ENCODE assay signal across 1 cellular context in genomic region chr17:41692722-41693521, GRCh38.
TF ChIP-seq lines count a peak whose summit lies in the region.

No MANE protein-coding gene starts in this region.

TF ChIP-seq in HepG2, 621 proteins besides CTCF, POLR2A, EP300 and RAD21 (continued from another document and continues in another):
- TF ChIP-seq CSRNP2 (CRISPR knock-in tag; conservative IDR thresholded peaks at IDR 0.05; ENCODE audit: low read depth) = no peak
- TF ChIP-seq ZNF646 (CRISPR knock-in tag; IDR thresholded peaks at IDR 0.05) = no peak
- TF ChIP-seq, protein P1, sequence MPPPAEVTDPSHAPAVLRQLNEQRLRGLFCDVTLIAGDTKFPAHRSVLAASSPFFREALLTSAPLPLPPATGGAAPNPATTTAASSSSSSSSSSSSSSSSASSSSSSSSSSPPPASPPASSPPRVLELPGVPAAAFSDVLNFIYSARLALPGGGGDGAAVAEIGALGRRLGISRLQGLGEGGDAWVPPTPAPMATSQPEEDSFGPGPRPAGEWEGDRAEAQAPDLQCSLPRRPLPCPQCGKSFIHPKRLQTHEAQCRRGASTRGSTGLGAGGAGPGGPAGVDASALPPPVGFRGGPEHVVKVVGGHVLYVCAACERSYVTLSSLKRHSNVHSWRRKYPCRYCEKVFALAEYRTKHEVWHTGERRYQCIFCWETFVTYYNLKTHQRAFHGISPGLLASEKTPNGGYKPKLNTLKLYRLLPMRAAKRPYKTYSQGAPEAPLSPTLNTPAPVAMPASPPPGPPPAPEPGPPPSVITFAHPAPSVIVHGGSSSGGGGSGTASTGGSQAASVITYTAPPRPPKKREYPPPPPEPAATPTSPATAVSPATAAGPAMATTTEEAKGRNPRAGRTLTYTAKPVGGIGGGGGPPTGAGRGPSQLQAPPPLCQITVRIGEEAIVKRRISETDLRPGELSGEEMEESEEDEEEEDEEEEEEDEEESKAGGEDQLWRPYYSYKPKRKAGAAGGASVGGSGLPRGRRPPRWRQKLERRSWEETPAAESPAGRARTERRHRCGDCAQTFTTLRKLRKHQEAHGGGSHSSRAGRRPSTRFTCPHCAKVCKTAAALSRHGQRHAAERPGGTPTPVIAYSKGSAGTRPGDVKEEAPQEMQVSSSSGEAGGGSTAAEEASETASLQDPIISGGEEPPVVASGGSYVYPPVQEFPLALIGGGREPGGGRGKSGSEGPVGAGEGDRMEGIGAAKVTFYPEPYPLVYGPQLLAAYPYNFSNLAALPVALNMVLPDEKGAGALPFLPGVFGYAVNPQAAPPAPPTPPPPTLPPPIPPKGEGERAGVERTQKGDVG (CRISPR knock-in tag; IDR thresholded peaks at IDR 0.05; ENCODE audit: borderline replicate concordance) = no peak
- TF ChIP-seq KDM2A (CRISPR knock-in tag; IDR thresholded peaks at IDR 0.05; ENCODE audit: borderline replicate concordance, low read depth) = peak; percentile 57; the same call in 1 of the 2 replicates
- no peak for TF ChIP-seq HOXA3 (CRISPR knock-in tag; IDR thresholded peaks at IDR 0.05)
- TF ChIP-seq CENPBD1 (CRISPR knock-in tag; IDR thresholded peaks at IDR 0.05; ENCODE audit: borderline replicate concordance, low read depth) = no peak
- TF ChIP-seq ZNF329 (CRISPR knock-in tag; IDR thresholded peaks at IDR 0.05; ENCODE audit: low read depth) = no peak
- no peak for TF ChIP-seq EEA1 (CRISPR knock-in tag; IDR thresholded peaks at IDR 0.05; ENCODE audit: borderline replicate concordance)
- no peak for TF ChIP-seq IKZF4 (CRISPR knock-in tag; IDR thresholded peaks at IDR 0.05; ENCODE audit: borderline replicate concordance, low read depth, not compliant biosample characterization)
- TF ChIP-seq, protein P2, sequence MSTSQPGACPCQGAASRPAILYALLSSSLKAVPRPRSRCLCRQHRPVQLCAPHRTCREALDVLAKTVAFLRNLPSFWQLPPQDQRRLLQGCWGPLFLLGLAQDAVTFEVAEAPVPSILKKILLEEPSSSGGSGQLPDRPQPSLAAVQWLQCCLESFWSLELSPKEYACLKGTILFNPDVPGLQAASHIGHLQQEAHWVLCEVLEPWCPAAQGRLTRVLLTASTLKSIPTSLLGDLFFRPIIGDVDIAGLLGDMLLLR (CRISPR knock-in tag; IDR thresholded peaks at IDR 0.05) = no peak
- TF ChIP-seq PCBP2 (optimal IDR thresholded peaks at IDR 0.05; ENCODE audit: low read depth, low read length, poor library complexity, severe bottlenecking) = no peak
- TF ChIP-seq ZNF704 (CRISPR knock-in tag; IDR thresholded peaks at IDR 0.05; ENCODE audit: borderline replicate concordance) = no peak
- no peak for TF ChIP-seq ZBTB42 (CRISPR knock-in tag; IDR thresholded peaks at IDR 0.05)
- no peak for TF ChIP-seq MIXL1 (CRISPR knock-in tag; IDR thresholded peaks at IDR 0.05)
- TF ChIP-seq FOXA3 (CRISPR knock-in tag; IDR thresholded peaks at IDR 0.05) = no peak
- TF ChIP-seq ERF (CRISPR knock-in tag; IDR thresholded peaks at IDR 0.05) = 0 out of 2 replicates have a peak, but pooled peaks have one; percentile 11
- TF ChIP-seq ZNF33B (CRISPR knock-in tag; IDR thresholded peaks at IDR 0.05) = 0 out of 2 replicates have a peak, but pooled peaks have one; percentile 39
- peak; percentile 99 for TF ChIP-seq PAF1 (CRISPR knock-in tag; IDR thresholded peaks at IDR 0.05)
- no peak for TF ChIP-seq HNRNPLL (IDR thresholded peaks at IDR 0.05; ENCODE audit: low read depth, low read length, poor library complexity, severe bottlenecking)
- TF ChIP-seq ARID4A (CRISPR knock-in tag; IDR thresholded peaks at IDR 0.05; ENCODE audit: borderline replicate concordance) = no peak
- no peak for TF ChIP-seq CREBL2 (CRISPR knock-in tag; IDR thresholded peaks at IDR 0.05; ENCODE audit: borderline replicate concordance)
- no peak for TF ChIP-seq ZNF331 (CRISPR knock-in tag; IDR thresholded peaks at IDR 0.05)
- no peak for TF ChIP-seq ZFP91 (CRISPR knock-in tag; IDR thresholded peaks at IDR 0.05; ENCODE audit: borderline replicate concordance)
- TF ChIP-seq ZNF207 (IDR thresholded peaks at IDR 0.05; ENCODE audit: borderline replicate concordance) = no peak
- no peak for TF ChIP-seq JDP2 (CRISPR knock-in tag; IDR thresholded peaks at IDR 0.05; ENCODE audit: borderline replicate concordance)
- TF ChIP-seq ZNF253 (CRISPR knock-in tag; IDR thresholded peaks at IDR 0.05; ENCODE audit: borderline replicate concordance) = 0 out of 2 replicates have a peak, but pooled peaks have one; percentile 72
- TF ChIP-seq, protein P3, sequence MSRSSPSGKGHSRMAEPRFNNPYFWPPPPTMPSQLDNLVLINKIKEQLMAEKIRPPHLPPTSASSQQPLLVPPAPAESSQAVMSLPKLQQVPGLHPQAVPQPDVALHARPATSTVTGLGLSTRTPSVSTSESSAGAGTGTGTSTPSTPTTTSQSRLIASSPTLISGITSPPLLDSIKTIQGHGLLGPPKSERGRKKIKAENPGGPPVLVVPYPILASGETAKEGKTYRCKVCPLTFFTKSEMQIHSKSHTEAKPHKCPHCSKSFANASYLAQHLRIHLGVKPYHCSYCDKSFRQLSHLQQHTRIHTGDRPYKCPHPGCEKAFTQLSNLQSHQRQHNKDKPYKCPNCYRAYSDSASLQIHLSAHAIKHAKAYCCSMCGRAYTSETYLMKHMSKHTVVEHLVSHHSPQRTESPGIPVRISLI (CRISPR knock-in tag; IDR thresholded peaks at IDR 0.05; ENCODE audit: borderline replicate concordance) = no peak
- TF ChIP-seq TAF1 (CRISPR knock-in tag; IDR thresholded peaks at IDR 0.05) = no peak
- TF ChIP-seq, protein P4, sequence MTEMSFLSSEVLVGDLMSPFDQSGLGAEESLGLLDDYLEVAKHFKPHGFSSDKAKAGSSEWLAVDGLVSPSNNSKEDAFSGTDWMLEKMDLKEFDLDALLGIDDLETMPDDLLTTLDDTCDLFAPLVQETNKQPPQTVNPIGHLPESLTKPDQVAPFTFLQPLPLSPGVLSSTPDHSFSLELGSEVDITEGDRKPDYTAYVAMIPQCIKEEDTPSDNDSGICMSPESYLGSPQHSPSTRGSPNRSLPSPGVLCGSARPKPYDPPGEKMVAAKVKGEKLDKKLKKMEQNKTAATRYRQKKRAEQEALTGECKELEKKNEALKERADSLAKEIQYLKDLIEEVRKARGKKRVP (CRISPR knock-in tag; IDR thresholded peaks at IDR 0.05) = peak in 1 of 2 experiments; percentile 61; a peak in 1 of 4 replicates
- TF ChIP-seq REPIN1 (CRISPR knock-in tag; IDR thresholded peaks at IDR 0.05; ENCODE audit: borderline replicate concordance, low read depth) = peak; percentile 20; the same call in 1 of the 2 replicates
